ENCODE assay signal across 10 cellular contexts in the genomic region with DNA sequence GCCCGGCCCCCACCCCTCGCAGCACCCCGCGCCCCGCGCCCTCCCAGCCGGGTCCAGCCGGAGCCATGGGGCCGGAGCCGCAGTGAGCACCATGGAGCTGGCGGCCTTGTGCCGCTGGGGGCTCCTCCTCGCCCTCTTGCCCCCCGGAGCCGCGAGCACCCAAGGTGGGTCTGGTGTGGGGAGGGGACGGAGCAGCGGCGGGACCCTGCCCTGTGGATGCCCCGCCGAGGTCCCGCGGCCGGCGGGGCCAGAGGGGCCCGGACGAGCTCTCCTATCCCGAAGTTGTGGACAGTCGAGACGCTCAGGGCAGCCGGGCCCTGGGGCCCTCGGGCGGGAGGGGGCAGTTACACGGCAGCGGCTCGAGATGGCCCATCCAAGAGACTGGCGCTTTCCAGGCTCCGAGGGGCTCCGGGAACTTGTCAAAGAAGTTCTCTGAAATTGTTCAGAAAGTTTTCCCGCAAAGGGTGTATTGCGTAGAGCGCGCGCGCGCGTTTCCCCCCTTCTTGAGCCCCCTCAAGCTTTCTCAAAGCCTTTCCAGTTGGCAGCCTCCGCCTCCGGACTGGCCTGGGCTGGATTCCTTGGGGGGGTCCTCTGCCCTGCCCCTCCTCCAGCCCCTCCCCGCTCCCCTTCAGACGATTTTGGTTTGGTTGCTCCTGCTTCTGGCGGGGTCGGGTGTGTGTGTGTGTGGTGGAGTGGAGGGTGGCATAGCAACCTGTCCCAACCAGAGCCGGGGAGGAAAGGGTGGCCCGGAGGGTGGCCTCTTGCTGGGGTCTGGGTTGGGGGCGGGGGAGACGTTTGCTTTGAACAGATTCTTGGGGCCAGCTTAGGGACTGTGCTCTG. TPM values are rescaled to one million over a fixed set of nuclear protein-coding genes. Genes with fewer than 3 reads are reported as not detected.
DNase-seq lines count a peak whose midpoint lies in the region; ATAC-seq, FAIRE-seq and TF ChIP-seq lines count a peak whose summit lies in the region.
"Had no signal": no experiment of that assay in that cellular context is flagged by ENCODE, and none has a peak within 500 bp of the region (broad histone marks: within the 10 kb centered on the region; RNA-seq: fewer than 3 reads in every experiment).

No MANE protein-coding gene starts in this region.

- H2BK120ac ChIP-seq in H1 (replicated peaks; ENCODE audit: low read depth, low read length) = no peak overlapping the region

- H3K27me3 ChIP-seq in H1 (replicated peaks in 1 of 4; ENCODE audit: control insufficient read depth in 3 of 4, extremely low read depth in 1 of 4, insufficient read depth in 3 of 4, low read length in 3 of 4) = no peaks in the 10 kb centered on the region
- no peaks in the 10 kb centered on the region for H3K27me3 ChIP-seq in right lobe of liver
- no peaks in the 10 kb centered on the region for H3K27me3 ChIP-seq in thoracic aorta (replicated peaks; ENCODE audit: insufficient read depth)

- H2AK5ac ChIP-seq in H1 (ENCODE audit: low read depth, low read length) = no peak overlapping the region

- H3K56ac ChIP-seq in H1 (replicated peaks; ENCODE audit: insufficient read length, low read depth, low read length) = peak overlapping the region; percentile 80

- H4K91ac ChIP-seq in H1 (replicated peaks; ENCODE audit: insufficient read length, low read length) = no peak overlapping the region

- H2BK20ac ChIP-seq in H1 (ENCODE audit: low read length) = no peak overlapping the region

- DNase-seq in HTR-8/SVneo (ENCODE audit: insufficient read length, low spot score) = peak; percentile 46
- peak in 1 of 2 experiments; percentile 59 for DNase-seq in H1 (ENCODE audit: low read depth in 1 of 2, low spot score in 2 of 2)
- DNase-seq in right lobe of liver = no peak
- no peak for DNase-seq in thoracic aorta (ENCODE audit: low spot score)
- DNase-seq in GOT3 (lab: John Stamatoyannopoulos, UW) = no peak
- no peak for DNase-seq in NCI-H2227 (lab: John Stamatoyannopoulos, UW; ENCODE audit: unreplicated experiment)
- DNase-seq: SHP77 had no signal

- H4K20me1 ChIP-seq in H1 (replicated peaks in 1 of 2; ENCODE audit: control insufficient read depth in 1 of 2, insufficient read depth in 2 of 2, low read length in 2 of 2) = peaks cover 8 to 13% of the 10 kb centered on the region in 2 experiments

- H3K36me3 ChIP-seq in H1 (ENCODE audit: control insufficient read depth in 2 of 4, insufficient read depth in 4 of 4, low read length in 3 of 4) = no peaks in the 10 kb centered on the region
- no peaks in the 10 kb centered on the region for H3K36me3 ChIP-seq in right lobe of liver
- no peaks in the 10 kb centered on the region for H3K36me3 ChIP-seq in thoracic aorta

- intact Hi-C loops in right lobe of liver (cut with DNase I) = no loop called here

- no peak overlapping the region for H2BK15ac ChIP-seq in H1 (ENCODE audit: low read length)

- H3K79me1 ChIP-seq in H1 (ENCODE audit: low read depth, low read length) = peaks cover 11% of the 10 kb centered on the region

- peak overlapping the region; percentile 88 to 94 for H3K4me2 ChIP-seq in H1 (ENCODE audit: insufficient read depth in 1 of 2, low read depth in 2 of 2, low read length in 2 of 2)

- H3K18ac ChIP-seq in H1 (ENCODE audit: extremely low read depth, low read length) = peak overlapping the region; percentile 76; the same call in 1 of the 2 replicates

- H3K9me3 ChIP-seq in H1 (ENCODE audit: insufficient read depth in 2 of 2, low read depth in 1 of 2, low read length in 1 of 2) (no peaks in the 10 kb centered on the region), right lobe of liver (no peaks in the 10 kb centered on the region), thoracic aorta (no peaks in the 10 kb centered on the region)

- no peak overlapping the region for H3K23ac ChIP-seq in H1 (ENCODE audit: insufficient read length)

- H3K4ac ChIP-seq in H1 (replicated peaks; ENCODE audit: insufficient read length, low read depth, low read length) = no peak overlapping the region

- ATAC-seq in right lobe of liver = peak in 1 of 4 donors; percentile 5
- ATAC-seq in thoracic aorta (ENCODE audit: insufficient number of reproducible peaks, low FRiP score, low read depth) = no peak
- ATAC-seq in HG02623 (IDR thresholded peaks at IDR 0.05; ENCODE audit: unreplicated experiment) = no peak
- ATAC-seq in GM18505 (IDR thresholded peaks at IDR 0.05; ENCODE audit: unreplicated experiment) = no peak

- H2BK5ac ChIP-seq in H1 (ENCODE audit: low read depth, low read length) = peak overlapping the region; percentile 92; the same call in 1 of the 2 replicates

- WGBS in H1 (ENCODE audit: extremely low coverage in 1 of 2, insufficient coverage in 1 of 2, insufficient read length in 1 of 2, insufficient replicate concordance in 2 of 2, low coverage in 1 of 2, low lambda C conversion rate in 2 of 2, missing lambda C conversion rate in 1 of 2), 2 experiments = 1% methylated on average over 35 of the region's 57 CpGs; no CpG with 5 or more reads in 1 of the 2 experiments
- 0% methylated on average over 6 of the region's 57 CpGs for WGBS in right lobe of liver (ENCODE audit: insufficient coverage, low coverage, low lambda C conversion rate, missing lambda C conversion rate)

- H2BK12ac ChIP-seq in H1 (ENCODE audit: low read depth, low read length) = no peak overlapping the region

- H3K27ac ChIP-seq in H1 (ENCODE audit: low read depth, low read length) (peak overlapping the region; percentile 68; the same call in 1 of the 2 replicates), right lobe of liver (peak overlapping the region; percentile 34 to 95 (median 35)), thoracic aorta (peak overlapping the region; percentile 88 to 92)

- no peak overlapping the region for H2AFZ ChIP-seq in H1 (ENCODE audit: low read length)

- TF ChIP-seq POLR2A in H1 (IDR thresholded peaks at IDR 0.05; ENCODE audit: control extremely low read depth in 1 of 2, low read depth in 2 of 2, low read length in 2 of 2) = 0 out of 3 replicates have a peak, but pooled peaks of 1 of the 2 experiments have one; percentile 45
- TF ChIP-seq POLR2A in right lobe of liver (IDR thresholded peaks at IDR 0.05) = no peak
- TF ChIP-seq POLR2A in GM18505 (IDR thresholded peaks at IDR 0.05; ENCODE audit: borderline replicate concordance, extremely low read depth, insufficient read depth, insufficient read length) = no peak

- TF ChIP-seq CTCF in H1 (IDR thresholded peaks at IDR 0.05; ENCODE audit: control extremely low read depth in 1 of 3, insufficient read depth in 1 of 3, low read depth in 1 of 3, low read length in 3 of 3) = no peak
- no peak for TF ChIP-seq CTCF in right lobe of liver (IDR thresholded peaks at IDR 0.05)
- TF ChIP-seq CTCF in thoracic aorta (IDR thresholded peaks at IDR 0.05) = no peak

- no peak for TF ChIP-seq RAD21 in H1 (IDR thresholded peaks at IDR 0.05 in 1 of 2, conservative IDR thresholded peaks at IDR 0.05 in 1 of 2; ENCODE audit: low read depth in 2 of 2, low read length in 2 of 2)

- H3K14ac ChIP-seq in H1 (ENCODE audit: insufficient read length) = no peak overlapping the region

- peak overlapping the region; percentile 61 to 81 (median 72) for H3K9ac ChIP-seq in H1 (replicated peaks in 1 of 4; ENCODE audit: extremely low read depth in 1 of 4, low read depth in 3 of 4, low read length in 3 of 4)

- H3K4me3 ChIP-seq in H1 (ENCODE audit: extremely low read depth in 1 of 4, insufficient read depth in 2 of 4, low read depth in 3 of 4, low read length in 4 of 4) (peak overlapping the region; percentile 78 to 98 (median 89)), right lobe of liver (peak overlapping the region; percentile 54 to 78 (median 62)), thoracic aorta (peak overlapping the region; percentile 87)

- H4K5ac ChIP-seq in H1 (ENCODE audit: insufficient read length, low read depth, low read length) = peak overlapping the region; percentile 57

- CTCF ChIA-PET in H1 (lab: Charles Lee; ENCODE audit: partially characterized antibody) = interaction anchor here (0.7 to 52.4 kb wide), 17 partner anchors 8 to 125 kb away, joined by 3 to 1885 read pairs (median 4); a partner anchor contains a TSS

- H3K23me2 ChIP-seq in H1 (ENCODE audit: low read depth, low read length) = peaks cover 13% of the 10 kb centered on the region

- FAIRE-seq in HTR-8/SVneo (lab: Jason Lieb, UNC) (peak; percentile 9), H1 (lab: Jason Lieb, UNC) (no peak)
- FAIRE-seq: frontal cortex had no signal

- H3K4me1 ChIP-seq in H1 (replicated peaks in 1 of 4; ENCODE audit: control insufficient read depth in 3 of 4, insufficient read depth in 4 of 4, low read length in 3 of 4) (peaks cover 20 to 48% (median 33%) of the 10 kb centered on the region in 4 experiments), right lobe of liver (peaks cover 0 to 55% (median 27%) of the 10 kb centered on the region in 4 donors), thoracic aorta (ENCODE audit: control insufficient read depth in 1 of 2, low read depth in 2 of 2) (peaks cover 4 to 56% of the 10 kb centered on the region in 2 donors)

- H3K79me2 ChIP-seq in H1 (ENCODE audit: control insufficient read depth in 1 of 2, insufficient read depth in 2 of 2, low read length in 2 of 2) = peaks cover 34 to 73% of the 10 kb centered on the region in 2 experiments

- TF ChIP-seq EP300 in H1 (IDR thresholded peaks at IDR 0.05; ENCODE audit: borderline replicate concordance in 1 of 2, low read depth in 2 of 2, low read length in 2 of 2) = no peak

- H4K8ac ChIP-seq in H1 (ENCODE audit: extremely low read depth, insufficient read depth, low read length) = peak overlapping the region; percentile 76

- POLR2A ChIA-PET in H1 (lab: Charles Lee; ENCODE audit: partially characterized antibody) = interaction anchor here (0.8 to 38.1 kb wide), 20 partner anchors 9 to 102 kb away, joined by 3 to 708 read pairs (median 4); a partner anchor contains a TSS

RNA-seq across cellular contexts. Expression of a gene that starts 0.5 kb away (rescaled TPM):
- 394 and 403 TPM in 2 replicates for total RNA-seq in H1 (2021; fragmentation: NEBNext Ultra II Directional; extraction: Animal tissue kit (Norgen Biotek cat#: 25700))
- 183 and 278 TPM in 2 replicates for polyA plus RNA-seq in H1 (2011; rRNA removed)
- polyA plus RNA-seq in H1 (2011; cell fraction: cytosol; rRNA removed) = 174 TPM
- polyA plus RNA-seq in H1 (2011; cell fraction: nucleus; rRNA removed) = 329 TPM
- 181 to 248 TPM (median 223 TPM) in 4 replicates for polyA plus RNA-seq in H1 (2012, experiment 1 of 2)
- 260 TPM for polyA plus RNA-seq in H1 (2012, experiment 2 of 2)
- 199 TPM for polyA plus RNA-seq in H1 (2013, experiment 1 of 2)
- polyA plus RNA-seq in H1 (2013, experiment 2 of 2) = 211 TPM
- polyA minus RNA-seq in H1 (2011; rRNA and poly(A)+ RNA removed) = 255 and 261 TPM in 2 replicates
- 264 TPM for polyA minus RNA-seq in H1 (2011; cell fraction: cytosol; rRNA and poly(A)+ RNA removed)
- polyA minus RNA-seq in H1 (2011; cell fraction: nucleus; rRNA and poly(A)+ RNA removed) = 204 TPM
- 10 to 100 TPM in 5 of 6 experiments, 1 to 10 TPM in 1; 8.9 to 40.4 (median 26.2) TPM for total RNA-seq in right lobe of liver
- total RNA-seq in thoracic aorta = 10 to 100 TPM; 88.1 to 94.7 TPM

RNA-seq across cellular contexts. Expression of a gene that starts 12.5 kb away (rescaled TPM):
- total RNA-seq in H1 (2021; fragmentation: NEBNext Ultra II Directional; extraction: Animal tissue kit (Norgen Biotek cat#: 25700)) = 18.5 and 21.0 TPM in 2 replicates
- 30.7 and 32.2 TPM in 2 replicates for polyA plus RNA-seq in H1 (2011; rRNA removed)
- polyA plus RNA-seq in H1 (2011; cell fraction: cytosol; rRNA removed) = 26.7 TPM
- 97.3 TPM for polyA plus RNA-seq in H1 (2011; cell fraction: nucleus; rRNA removed)
- 16.4 to 26.1 TPM (median 23.6 TPM) in 4 replicates for polyA plus RNA-seq in H1 (2012, experiment 1 of 2)
- 17.3 TPM for polyA plus RNA-seq in H1 (2012, experiment 2 of 2)
- polyA plus RNA-seq in H1 (2013, experiment 1 of 2) = 16.2 TPM
- polyA plus RNA-seq in H1 (2013, experiment 2 of 2) = 14.6 TPM
- polyA minus RNA-seq in H1 (2011; rRNA and poly(A)+ RNA removed) = 28.0 and 33.0 TPM in 2 replicates
- 11.7 TPM for polyA minus RNA-seq in H1 (2011; cell fraction: cytosol; rRNA and poly(A)+ RNA removed)
- 13.7 TPM for polyA minus RNA-seq in H1 (2011; cell fraction: nucleus; rRNA and poly(A)+ RNA removed)
- total RNA-seq in right lobe of liver = 10 to 100 TPM in 5 of 6 experiments, 1 to 10 TPM in 1; 9.7 to 25.7 (median 18.3) TPM
- 10 to 100 TPM; 19.9 to 27.2 TPM for total RNA-seq in thoracic aorta

RNA-seq across cellular contexts. Expression of a gene that starts 30.0 kb away (rescaled TPM):
- total RNA-seq in H1 (2021; fragmentation: NEBNext Ultra II Directional; extraction: Animal tissue kit (Norgen Biotek cat#: 25700)) = 29.6 and 30.0 TPM in 2 replicates
- 54.9 and 57.9 TPM in 2 replicates for polyA plus RNA-seq in H1 (2011; rRNA removed)
- polyA plus RNA-seq in H1 (2011; cell fraction: cytosol; rRNA removed) = 54.6 TPM
- polyA plus RNA-seq in H1 (2011; cell fraction: nucleus; rRNA removed) = 42.7 TPM
- 37.9 to 58.0 TPM (median 50.9 TPM) in 4 replicates for polyA plus RNA-seq in H1 (2012, experiment 1 of 2)
- 59.0 TPM for polyA plus RNA-seq in H1 (2012, experiment 2 of 2)
- 49.1 TPM for polyA plus RNA-seq in H1 (2013, experiment 1 of 2)
- polyA plus RNA-seq in H1 (2013, experiment 2 of 2) = 49.1 TPM
- polyA minus RNA-seq in H1 (2011; rRNA and poly(A)+ RNA removed) = 20.0 and 21.9 TPM in 2 replicates
- polyA minus RNA-seq in H1 (2011; cell fraction: cytosol; rRNA and poly(A)+ RNA removed) = 19.7 TPM
- polyA minus RNA-seq in H1 (2011; cell fraction: nucleus; rRNA and poly(A)+ RNA removed) = 24.2 TPM
- total RNA-seq in right lobe of liver (10 to 100 TPM; 23.1 to 61.6 (median 29.0) TPM), thoracic aorta (10 to 100 TPM; 27.1 to 30.3 TPM)

RNA-seq across cellular contexts. Expression of a gene that starts 32.1 kb away (rescaled TPM):
- 4.4 and 5.6 TPM in 2 replicates for total RNA-seq in H1 (2021; fragmentation: NEBNext Ultra II Directional; extraction: Animal tissue kit (Norgen Biotek cat#: 25700))
- polyA plus RNA-seq in H1 (2011; rRNA removed) = 10.5 and 10.9 TPM in 2 replicates
- 8.1 TPM for polyA plus RNA-seq in H1 (2011; cell fraction: cytosol; rRNA removed)
- polyA plus RNA-seq in H1 (2011; cell fraction: nucleus; rRNA removed) = 10.0 TPM
- polyA plus RNA-seq in H1 (2012, experiment 1 of 2) = 4.3 to 8.6 TPM (median 7.6 TPM) in 4 replicates
- 5.6 TPM for polyA plus RNA-seq in H1 (2012, experiment 2 of 2)
- polyA plus RNA-seq in H1 (2013, experiment 1 of 2) = 3.4 TPM
- polyA plus RNA-seq in H1 (2013, experiment 2 of 2) = 3.4 TPM
- 0.95 and 1.4 TPM in 2 replicates for polyA minus RNA-seq in H1 (2011; rRNA and poly(A)+ RNA removed)
- 4.9 TPM for polyA minus RNA-seq in H1 (2011; cell fraction: cytosol; rRNA and poly(A)+ RNA removed)
- 1.7 TPM for polyA minus RNA-seq in H1 (2011; cell fraction: nucleus; rRNA and poly(A)+ RNA removed)
- total RNA-seq in right lobe of liver = under 1 TPM in 2 of 6 experiments, not detected in 4; 0.37 TPM
- 10 to 100 TPM in 1 of 2 donors, 1 to 10 TPM in 1; 3.1 to 22.9 TPM for total RNA-seq in thoracic aorta

RNA-seq across cellular contexts. Expression of a gene that starts 35.2 kb away (rescaled TPM):
- 1.4 TPM in 2 replicates for total RNA-seq in H1 (2021; fragmentation: NEBNext Ultra II Directional; extraction: Animal tissue kit (Norgen Biotek cat#: 25700))
- 0.82 and 1.3 TPM in 2 replicates for polyA plus RNA-seq in H1 (2011; rRNA removed)
- polyA plus RNA-seq in H1 (2011; cell fraction: cytosol; rRNA removed) = 1.2 TPM
- 8.9 TPM for polyA plus RNA-seq in H1 (2011; cell fraction: nucleus; rRNA removed)
- 1.7 to 2.6 TPM (median 2.3 TPM) in 4 replicates for polyA plus RNA-seq in H1 (2012, experiment 1 of 2)
- 1.4 TPM for polyA plus RNA-seq in H1 (2012, experiment 2 of 2)
- 0.49 TPM for polyA plus RNA-seq in H1 (2013, experiment 1 of 2)
- 0.48 TPM for polyA plus RNA-seq in H1 (2013, experiment 2 of 2)
- polyA minus RNA-seq in H1 (2011; rRNA and poly(A)+ RNA removed) = 1.1 and 1.3 TPM in 2 replicates
- polyA minus RNA-seq in H1 (2011; cell fraction: cytosol; rRNA and poly(A)+ RNA removed) = 1.4 TPM
- 4.2 TPM for polyA minus RNA-seq in H1 (2011; cell fraction: nucleus; rRNA and poly(A)+ RNA removed)
- 1 to 10 TPM in 4 of 6 experiments, under 1 TPM in 2; 0.49 to 4.3 (median 1.1) TPM for total RNA-seq in right lobe of liver
- 10 to 100 TPM in 1 of 2 donors, 1 to 10 TPM in 1; 6.4 to 16.9 TPM for total RNA-seq in thoracic aorta

Comparison
In these comparisons a context has a peak if more than half of its experiments do, and no peak if none do; other contexts are left out.
1. H3K27ac ChIP-seq: peak in every context shown above with its lines; median percentile 90 in thoracic aorta; 68 in H1; 35 in right lobe of liver.